Comparison of ENCODE assay signal across 18 cellular contexts in the genomic region with DNA sequence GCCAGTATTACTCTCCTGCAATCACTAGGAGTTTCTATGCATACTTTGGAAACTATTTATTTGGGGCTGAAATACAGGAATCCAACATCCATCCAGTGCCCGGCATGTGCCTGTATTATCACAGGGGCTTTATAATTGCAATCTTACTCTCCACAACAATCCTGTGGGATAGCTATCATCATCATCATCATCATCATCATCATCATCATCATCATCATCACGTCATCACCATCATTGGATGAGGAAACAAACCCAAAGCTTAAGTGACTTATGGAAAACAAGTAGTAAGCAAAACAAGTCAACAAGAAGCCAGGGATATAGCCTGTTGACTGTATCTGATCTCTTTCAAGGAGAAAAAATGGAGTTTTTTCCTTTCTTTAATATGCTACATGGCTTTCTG. TPM values are rescaled to one million over a fixed set of nuclear protein-coding genes. Genes with fewer than 3 reads are reported as not detected.
DNase-seq lines count a peak whose midpoint lies in the region; ATAC-seq, FAIRE-seq and TF ChIP-seq lines count a peak whose summit lies in the region.
"Had no signal": no experiment of that assay in that cellular context is flagged by ENCODE, and none has a peak within 500 bp of the region (broad histone marks: within the 10 kb centered on the region; RNA-seq: fewer than 3 reads in every experiment).

No MANE protein-coding gene starts in this region.

- no peaks in the 10 kb centered on the region for H3K9me3 Mint-ChIP-seq in dendritic cell treated with granulocyte-macrophage colony-stimulating factor and Interleukin-4, amounts not matched to agents 40 ng/mL and 50 ng/mL, for 4 days
- no peaks in the 10 kb centered on the region for H3K9me3 Mint-ChIP-seq in natural killer cell treated with Interleukin-12 subunit alpha and Interleukin-12 subunit beta and Interleukin-15 and Interleukin-18, amount 100 ng/mL, for 72 hours
- no peaks in the 10 kb centered on the region for H3K9me3 Mint-ChIP-seq in stimulated activated effector memory CD8-positive, alpha-beta T cell treated with anti-CD3 and anti-CD28 coated beads, Interleukin-12 subunit alpha, Interleukin-12 subunit beta, amount 100 ng/mL, for 72 hours
- H3K9me3 Mint-ChIP-seq: CD4-positive, alpha-beta memory T cell; GM23338; HFFc6 had no signal

- no peak for ATAC-seq in HepG2
- ATAC-seq in right lobe of liver: no peak
- ATAC-seq in natural killer cell treated with Interleukin-12 subunit alpha and Interleukin-12 subunit beta and Interleukin-15 and Interleukin-18, amount 100 ng/mL, for 72 hours: no peak
- ATAC-seq in stimulated activated effector memory CD8-positive, alpha-beta T cell treated with anti-CD3 and anti-CD28 coated beads, Interleukin-12 subunit alpha, Interleukin-12 subunit beta, amount 100 ng/mL, for 72 hours: no peak
- ATAC-seq: A549, GM23338 had no signal

- H3K9me3 ChIP-seq in HepG2 (ENCODE audit: low read length): no peaks in the 10 kb centered on the region
- H3K9me3 ChIP-seq in right lobe of liver: no peaks in the 10 kb centered on the region
- H3K9me3 ChIP-seq: A549 had no signal

- H3K27ac Mint-ChIP-seq in dendritic cell treated with granulocyte-macrophage colony-stimulating factor and Interleukin-4, amounts not matched to agents 40 ng/mL and 50 ng/mL, for 4 days: peak overlapping the region; percentile 8
- H3K27ac Mint-ChIP-seq in natural killer cell treated with Interleukin-12 subunit alpha and Interleukin-12 subunit beta and Interleukin-15 and Interleukin-18, amount 100 ng/mL, for 72 hours: peak overlapping the region; percentile 78 to 88
- no peak overlapping the region for H3K27ac Mint-ChIP-seq in stimulated activated effector memory CD8-positive, alpha-beta T cell treated with anti-CD3 and anti-CD28 coated beads, Interleukin-12 subunit alpha, Interleukin-12 subunit beta, amount 100 ng/mL, for 72 hours
- H3K27ac Mint-ChIP-seq: CD4-positive, alpha-beta memory T cell; GM23338 had no signal

- peaks cover 65% of the 10 kb centered on the region for H3K4me1 Mint-ChIP-seq in dendritic cell treated with granulocyte-macrophage colony-stimulating factor and Interleukin-4, amounts not matched to agents 40 ng/mL and 50 ng/mL, for 4 days (ENCODE audit: low read depth)
- H3K4me1 Mint-ChIP-seq in natural killer cell treated with Interleukin-12 subunit alpha and Interleukin-12 subunit beta and Interleukin-15 and Interleukin-18, amount 100 ng/mL, for 72 hours (ENCODE audit: low read depth in 2 of 2): peaks cover 49 to 75% of the 10 kb centered on the region in 2 donors
- H3K4me1 Mint-ChIP-seq in stimulated activated effector memory CD8-positive, alpha-beta T cell treated with anti-CD3 and anti-CD28 coated beads, Interleukin-12 subunit alpha, Interleukin-12 subunit beta, amount 100 ng/mL, for 72 hours: peaks cover 52% of the 10 kb centered on the region
- H3K4me1 Mint-ChIP-seq: GM23338 had no signal

- no peak overlapping the region for H3K27ac ChIP-seq in HepG2 (ENCODE audit: extremely low read length, insufficient read depth, low read length)
- H3K27ac ChIP-seq in right lobe of liver: no peak overlapping the region
- H3K27ac ChIP-seq: 22Rv1, C4-2B had no signal

- H3K36me3 ChIP-seq in HepG2 (replicated peaks in 1 of 2; ENCODE audit: control insufficient read depth in 1 of 2, insufficient read depth in 2 of 2, low read length in 2 of 2) (no peaks in the 10 kb centered on the region), right lobe of liver (no peaks in the 10 kb centered on the region)

- no peaks in the 10 kb centered on the region for H3K27me3 Mint-ChIP-seq in dendritic cell treated with granulocyte-macrophage colony-stimulating factor and Interleukin-4, amounts not matched to agents 40 ng/mL and 50 ng/mL, for 4 days
- no peaks in the 10 kb centered on the region for H3K27me3 Mint-ChIP-seq in natural killer cell treated with Interleukin-12 subunit alpha and Interleukin-12 subunit beta and Interleukin-15 and Interleukin-18, amount 100 ng/mL, for 72 hours
- H3K27me3 Mint-ChIP-seq: CD4-positive, alpha-beta memory T cell had no signal

- no peak overlapping the region for H2AFZ ChIP-seq in HepG2 (ENCODE audit: low read length)
- H2AFZ ChIP-seq: GM23338 had no signal

- no peak overlapping the region for H3K4me2 ChIP-seq in HepG2 (ENCODE audit: low read depth, low read length)
- H3K4me2 ChIP-seq: A549, GM23338 had no signal

- TF ChIP-seq EP300 in HepG2 (IDR thresholded peaks at IDR 0.05; ENCODE audit: low read depth in 2 of 2, low read length in 2 of 2): no peak
- no peak for TF ChIP-seq EP300 in HepG2 (CRISPR knock-in tag; IDR thresholded peaks at IDR 0.05; ENCODE audit: borderline replicate concordance)

- CTCF ChIA-PET in HepG2 (lab: Yijun Ruan, JAX; ENCODE audit: low intra/inter-chr PET ratio, low total read pairs): no interaction called here

- H4K20me1 ChIP-seq in HepG2 (ENCODE audit: insufficient read depth, low read length): no peaks in the 10 kb centered on the region

- no TSS peak for BruUV-seq in HepG2 (replicated peaks; lab: Mats Ljungman, UMichigan)

- no peak overlapping the region for H3K4me3 Mint-ChIP-seq in dendritic cell treated with granulocyte-macrophage colony-stimulating factor and Interleukin-4, amounts not matched to agents 40 ng/mL and 50 ng/mL, for 4 days
- H3K4me3 Mint-ChIP-seq in natural killer cell treated with Interleukin-12 subunit alpha and Interleukin-12 subunit beta and Interleukin-15 and Interleukin-18, amount 100 ng/mL, for 72 hours: peak overlapping the region; percentile 70
- H3K4me3 Mint-ChIP-seq in stimulated activated effector memory CD8-positive, alpha-beta T cell treated with anti-CD3 and anti-CD28 coated beads, Interleukin-12 subunit alpha, Interleukin-12 subunit beta, amount 100 ng/mL, for 72 hours: peak overlapping the region; percentile 43
- H3K4me3 Mint-ChIP-seq: GM23338, HFFc6 had no signal

- H3K4me1 ChIP-seq in HepG2 (ENCODE audit: insufficient read depth, low read length) (no peaks in the 10 kb centered on the region), right lobe of liver (no peaks in the 10 kb centered on the region)

- peaks cover 7% of the 10 kb centered on the region for H3K36me3 Mint-ChIP-seq in dendritic cell treated with granulocyte-macrophage colony-stimulating factor and Interleukin-4, amounts not matched to agents 40 ng/mL and 50 ng/mL, for 4 days (ENCODE audit: low read depth)
- H3K36me3 Mint-ChIP-seq in natural killer cell treated with Interleukin-12 subunit alpha and Interleukin-12 subunit beta and Interleukin-15 and Interleukin-18, amount 100 ng/mL, for 72 hours: no peaks in the 10 kb centered on the region
- H3K36me3 Mint-ChIP-seq in stimulated activated effector memory CD8-positive, alpha-beta T cell treated with anti-CD3 and anti-CD28 coated beads, Interleukin-12 subunit alpha, Interleukin-12 subunit beta, amount 100 ng/mL, for 72 hours: no peaks in the 10 kb centered on the region
- H3K36me3 Mint-ChIP-seq: CD4-positive, alpha-beta memory T cell had no signal

- intact Hi-C loops in HepG2 (cut with micrococcal nuclease; ENCODE audit: unreplicated experiment): no loop called here
- intact Hi-C loops in right lobe of liver (cut with DNase I): no loop called here
- intact Hi-C loops in dendritic cell treated with granulocyte-macrophage colony-stimulating factor and Interleukin-4, amounts not matched to agents 40 ng/mL and 50 ng/mL, for 4 days (cut with micrococcal nuclease): loop anchor here (10.0 kb wide), 1 partner anchor 1892 kb away; the partner anchor contains the start of genes NUP155 and WDR70

- H3K9ac ChIP-seq in HepG2 (ENCODE audit: insufficient read depth, low read depth, low read length): no peak overlapping the region

- WGBS in HepG2 (ENCODE audit: low lambda C conversion rate): 60% methylated on average over 2 of the region's 2 CpGs
- 79% methylated on average over 2 of the region's 2 CpGs for WGBS in right lobe of liver (ENCODE audit: insufficient coverage, low coverage, low lambda C conversion rate, missing lambda C conversion rate)

- TF ChIP-seq POLR2A in HepG2 (IDR thresholded peaks at IDR 0.05; ENCODE audit: insufficient read depth in 1 of 2, low read depth in 2 of 2, low read length in 2 of 2) (no peak), right lobe of liver (IDR thresholded peaks at IDR 0.05) (no peak)

- TF ChIP-seq RAD21 in HepG2 (CRISPR knock-in tag; IDR thresholded peaks at IDR 0.05): no peak

- FAIRE-seq in HepG2 (lab: Jason Lieb, UNC): no peak
- FAIRE-seq: A549, GM19239 had no signal

- H3K4me3 ChIP-seq in HepG2 (replicated peaks in 1 of 3; ENCODE audit: insufficient read depth in 1 of 3, low read depth in 2 of 3, low read length in 3 of 3): no peak overlapping the region
- H3K4me3 ChIP-seq in right lobe of liver: no peak overlapping the region
- H3K4me3 ChIP-seq: A549, GM23338 had no signal

- DNase-seq in HepG2 (ENCODE audit: low spot score) (no peak), right lobe of liver (no peak), HT-29 (ENCODE audit: low spot score) (no peak), NCI-H2171 treated with DMSO at 0.1 percent for 48 hours (lab: John Stamatoyannopoulos, UW) (no peak)
- DNase-seq in natural killer cell treated with Interleukin-12 subunit alpha and Interleukin-12 subunit beta and Interleukin-15 and Interleukin-18, amount 100 ng/mL, for 72 hours (ENCODE audit: low spot score): no peak
- no peak for DNase-seq in stimulated activated effector memory CD8-positive, alpha-beta T cell treated with anti-CD3 and anti-CD28 coated beads, Interleukin-12 subunit alpha, Interleukin-12 subunit beta, amount 100 ng/mL, for 72 hours (ENCODE audit: low spot score in 2 of 2)
- no peak for DNase-seq in activated CD4-positive, alpha-beta T cell treated with anti-CD3 and anti-CD28 coated beads, Interleukin-2, amount 50 U/mL, for 4 hours
- DNase-seq: Calu3; CD4-positive, alpha-beta memory T cell; DMS79 treated with DMSO at 0.1 percent for 48 hours; HCEC 1CT had no signal

- in situ Hi-C loops in HepG2 (cut with HindIII; ENCODE audit: extremely low pct_ligation_motif_present, low pct_unique_long_range_greater_than_20kb): no loop called here

- no peaks in the 10 kb centered on the region for H3K27me3 ChIP-seq in HepG2 (ENCODE audit: control insufficient read depth in 1 of 2, insufficient read depth in 2 of 2, low read length in 2 of 2)
- H3K27me3 ChIP-seq in right lobe of liver: no peaks in the 10 kb centered on the region

- TF ChIP-seq CTCF in HepG2 (CRISPR knock-in tag; IDR thresholded peaks at IDR 0.05) (no peak), right lobe of liver (IDR thresholded peaks at IDR 0.05) (no peak)

- H3K79me2 ChIP-seq in HepG2 (ENCODE audit: insufficient read depth, low read length): no peaks in the 10 kb centered on the region

- POLR2A ChIA-PET in HepG2 (lab: Yijun Ruan, JAX): no interaction called here

RNA-seq across cellular contexts. Expression of gene FYB1, which starts 47.8 kb away (rescaled TPM):
- total RNA-seq in HepG2 (2016; rRNA removed; fragmentation: Illumina TruSeq; extraction: Trizol): not detected in 2 replicates
- not detected in 2 replicates for total RNA-seq in HepG2 (2016; cell fraction: cytosol; rRNA removed; fragmentation: Illumina TruSeq; extraction: Trizol; ENCODE audit: low read depth)
- total RNA-seq in HepG2 (2016; cell fraction: insoluble cytoplasmic fraction; rRNA removed; fragmentation: Illumina TruSeq; extraction: Trizol): not detected in 2 replicates
- not detected in 2 replicates for total RNA-seq in HepG2 (2016; cell fraction: membrane; rRNA removed; fragmentation: Illumina TruSeq; extraction: Trizol)
- not detected in 2 replicates for total RNA-seq in HepG2 (2016; cell fraction: nucleus; rRNA removed; fragmentation: Illumina TruSeq; extraction: Trizol)
- 0.03 TPM in 1 of 2 replicates, not detected in the other for polyA plus RNA-seq in HepG2 (2011; rRNA removed)
- polyA plus RNA-seq in HepG2 (2011; cell fraction: cytosol; rRNA removed): not detected in 2 replicates
- 0.03 and 0.12 TPM in 2 replicates for polyA plus RNA-seq in HepG2 (2011; cell fraction: nucleus; rRNA removed)
- 0.11 TPM in 1 of 2 replicates, not detected in the other for polyA plus RNA-seq in HepG2 (2012)
- polyA plus RNA-seq in HepG2 (2016; cell fraction: cytosol; fragmentation: Illumina TruSeq; extraction: Trizol; ENCODE audit: low read depth): not detected in 2 replicates
- not detected in 2 replicates for polyA plus RNA-seq in HepG2 (2016; cell fraction: insoluble cytoplasmic fraction; fragmentation: Illumina TruSeq; extraction: Trizol; ENCODE audit: low read depth)
- polyA plus RNA-seq in HepG2 (2016; cell fraction: membrane; fragmentation: Illumina TruSeq; extraction: Trizol; ENCODE audit: low read depth): not detected in 2 replicates
- not detected in 2 replicates for polyA plus RNA-seq in HepG2 (2016; cell fraction: nucleus; fragmentation: Illumina TruSeq; extraction: Trizol; ENCODE audit: insufficient read depth, low read depth)
- 0.28 TPM in 1 of 2 replicates, not detected in the other for polyA minus RNA-seq in HepG2 (2011; rRNA and poly(A)+ RNA removed; ENCODE audit: low replicate concordance)
- not detected in 2 replicates for polyA minus RNA-seq in HepG2 (2011; cell fraction: cytosol; rRNA and poly(A)+ RNA removed)
- 0.12 and 0.26 TPM in 2 replicates for polyA minus RNA-seq in HepG2 (2011; cell fraction: nucleus; rRNA and poly(A)+ RNA removed)
- 10 to 100 TPM in 3 of 6 experiments, 1 to 10 TPM in 3; 3.7 to 15.3 (median 9.1) TPM for total RNA-seq in right lobe of liver
- total RNA-seq in natural killer cell treated with Interleukin-12 subunit alpha and Interleukin-12 subunit beta and Interleukin-15 and Interleukin-18, amount 100 ng/mL, for 72 hours: 10 to 100 TPM; 71.9 to 72.8 TPM
- not detected in 2 replicates for total RNA-seq in HT-29 (2014; rRNA removed; shearing (Covaris generic))
- total RNA-seq: GM23338 had no signal
- polyA plus RNA-seq: GM23338 had no signal
